ENCODE assay signal across 31 cellular contexts in the genomic region with DNA sequence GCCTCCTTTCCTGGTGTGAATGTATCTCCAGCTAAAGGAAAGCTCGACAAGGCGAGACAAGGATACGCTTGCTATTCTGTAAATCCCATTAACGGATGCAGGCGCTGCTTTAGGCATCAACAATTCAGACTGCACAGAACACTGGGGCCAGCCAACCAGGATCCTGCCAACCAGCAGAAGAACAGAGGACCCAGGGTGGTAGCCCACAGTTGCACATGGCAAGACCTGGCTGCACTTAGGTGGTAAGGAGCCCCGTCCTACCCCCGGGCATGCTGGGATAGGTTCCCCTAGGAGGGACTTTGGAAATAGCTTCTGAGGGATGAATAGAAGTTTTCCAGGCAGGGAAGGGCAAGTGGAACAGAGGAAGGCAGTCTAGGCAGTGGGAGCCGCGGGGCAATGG. TPM values are rescaled to one million over a fixed set of nuclear protein-coding genes. Genes with fewer than 3 reads are reported as not detected.
DNase-seq lines count a peak whose midpoint lies in the region; ATAC-seq and TF ChIP-seq lines count a peak whose summit lies in the region.
"Had no signal": no experiment of that assay in that cellular context is flagged by ENCODE, and none has a peak within 500 bp of the region (broad histone marks: within the 10 kb centered on the region; RNA-seq: fewer than 3 reads in every experiment).

No MANE protein-coding gene starts in this region.

- no peak overlapping the region for H3K27ac ChIP-seq in sigmoid colon
- H3K27ac ChIP-seq: heart left ventricle, tibial artery had no signal

- no peak overlapping the region for H3K4me3 Mint-ChIP-seq in activated T-cell treated with anti-CD3 and anti-CD28 coated beads, Interleukin-2, amount 50 U/mL, for 4 hours
- no peak overlapping the region for H3K4me3 Mint-ChIP-seq in brain
- no peak overlapping the region for H3K4me3 Mint-ChIP-seq in stimulated activated naive CD8-positive, alpha-beta T cell treated with anti-CD3 and anti-CD28 coated beads, Interleukin-15, amount 100 ng/mL, for 72 hours
- H3K4me3 Mint-ChIP-seq: activated CD4-positive, alpha-beta T cell treated with anti-CD3 and anti-CD28 coated beads, Interleukin-2, amount 10 ng/mL, durations not matched to agents 24 days and 14 days; activated T-cell treated with anti-CD3 and anti-CD28 coated beads, Interleukin-2, amount 50 U/mL, for 24 hours; CD4-positive, CD25-positive, alpha-beta regulatory T cell; effector memory CD8-positive, alpha-beta T cell; neural crest cell; T-helper 2 cell treated with Interferon-gamma antibody and Interleukin-4, amounts not matched to agents 5 μg/mL and 100 μg/mL, for 36 hours had no signal

- H3K4me1 ChIP-seq in sigmoid colon: peaks cover 0 to 32% (median 24%) of the 10 kb centered on the region in 4 donors
- H3K4me1 ChIP-seq: heart left ventricle had no signal

- TF ChIP-seq POLR2A in sigmoid colon (IDR thresholded peaks at IDR 0.05): no peak

- no peaks in the 10 kb centered on the region for H3K36me3 ChIP-seq in sigmoid colon
- H3K36me3 ChIP-seq: heart left ventricle, tibial artery had no signal

- intact Hi-C loops in sigmoid colon (cut with DNase I): no loop called here

- H3K9me3 ChIP-seq in sigmoid colon: peaks cover 0 to 2% (median under 1%) of the 10 kb centered on the region in 4 donors

- no peaks in the 10 kb centered on the region for H3K27me3 ChIP-seq in sigmoid colon
- H3K27me3 ChIP-seq: heart left ventricle, tibial artery had no signal

- WGBS in sigmoid colon, 2 donors: 83% methylated on average over 9 of the region's 9 CpGs

- no peak for TF ChIP-seq EP300 in sigmoid colon (IDR thresholded peaks at IDR 0.05)

- ATAC-seq in activated T-cell treated with anti-CD3 and anti-CD28 coated beads, Interleukin-2, amount 50 U/mL, for 4 hours: no peak
- peak; percentile 15 for ATAC-seq in GM19467 (IDR thresholded peaks at IDR 0.05; ENCODE audit: unreplicated experiment)
- no peak for ATAC-seq in stimulated activated naive CD8-positive, alpha-beta T cell treated with anti-CD3 and anti-CD28 coated beads, Interleukin-15, amount 100 ng/mL, for 72 hours
- ATAC-seq: effector memory CD8-positive, alpha-beta T cell; esophagus mucosa; heart left ventricle; stimulated activated naive CD8-positive, alpha-beta T cell treated with anti-CD3 and anti-CD28 coated beads, Interleukin-15, Interleukin-2, amounts not matched to agents 100 U/mL and 50 U/mL, for 24 hours had no signal

- H3K36me3 Mint-ChIP-seq in activated T-cell treated with anti-CD3 and anti-CD28 coated beads, Interleukin-2, amount 50 U/mL, for 4 hours (ENCODE audit: insufficient read depth): no peaks in the 10 kb centered on the region
- H3K36me3 Mint-ChIP-seq in brain: peaks cover 7% of the 10 kb centered on the region

- TF ChIP-seq CTCF in brain (conservative IDR thresholded peaks at IDR 0.05): no peak
- no peak for TF ChIP-seq CTCF in sigmoid colon (IDR thresholded peaks at IDR 0.05)

- no peak overlapping the region for H3K4me3 ChIP-seq in sigmoid colon
- H3K4me3 ChIP-seq: heart left ventricle, tibial artery had no signal

- peak overlapping the region in 4 of 5 experiments; percentile 9 to 76 (median 29) for H3K27ac Mint-ChIP-seq in brain
- no peak overlapping the region for H3K27ac Mint-ChIP-seq in stimulated activated naive CD8-positive, alpha-beta T cell treated with anti-CD3 and anti-CD28 coated beads, Interleukin-15, amount 100 ng/mL, for 72 hours
- H3K27ac Mint-ChIP-seq: activated CD4-positive, alpha-beta T cell treated with anti-CD3 and anti-CD28 coated beads, Interleukin-2, amount 10 ng/mL, durations not matched to agents 24 days and 14 days; activated T-cell treated with anti-CD3 and anti-CD28 coated beads, Interleukin-2, amount 50 U/mL, for 24 hours; CD4-positive, CD25-positive, alpha-beta regulatory T cell; effector memory CD8-positive, alpha-beta T cell; T-helper 2 cell treated with Interferon-gamma antibody and Interleukin-4, amounts not matched to agents 5 μg/mL and 100 μg/mL, for 36 hours had no signal

- peaks cover 12% of the 10 kb centered on the region for H3K9me3 Mint-ChIP-seq in activated T-cell treated with anti-CD3 and anti-CD28 coated beads, Interleukin-2, amount 50 U/mL, for 4 hours
- peaks cover 1 to 15% (median 11%) of the 10 kb centered on the region in 5 experiments for H3K9me3 Mint-ChIP-seq in brain
- peaks cover 15 to 24% of the 10 kb centered on the region in 2 donors for H3K9me3 Mint-ChIP-seq in stimulated activated naive CD8-positive, alpha-beta T cell treated with anti-CD3 and anti-CD28 coated beads, Interleukin-15, amount 100 ng/mL, for 72 hours

- H3K27me3 Mint-ChIP-seq in activated T-cell treated with anti-CD3 and anti-CD28 coated beads, Interleukin-2, amount 50 U/mL, for 4 hours (ENCODE audit: low read depth): peaks cover 17% of the 10 kb centered on the region
- peaks cover 4% of the 10 kb centered on the region for H3K27me3 Mint-ChIP-seq in brain
- peaks cover 30% of the 10 kb centered on the region for H3K27me3 Mint-ChIP-seq in stimulated activated naive CD8-positive, alpha-beta T cell treated with anti-CD3 and anti-CD28 coated beads, Interleukin-15, amount 100 ng/mL, for 72 hours

- H3K4me1 Mint-ChIP-seq in activated T-cell treated with anti-CD3 and anti-CD28 coated beads, Interleukin-2, amount 50 U/mL, for 4 hours (ENCODE audit: low read depth): no peaks in the 10 kb centered on the region
- H3K4me1 Mint-ChIP-seq in brain: peaks cover 53% of the 10 kb centered on the region
- no peaks in the 10 kb centered on the region for H3K4me1 Mint-ChIP-seq in stimulated activated naive CD8-positive, alpha-beta T cell treated with anti-CD3 and anti-CD28 coated beads, Interleukin-15, amount 100 ng/mL, for 72 hours
- H3K4me1 Mint-ChIP-seq: activated CD4-positive, alpha-beta T cell treated with anti-CD3 and anti-CD28 coated beads, Interleukin-2, amount 10 ng/mL, durations not matched to agents 24 days and 14 days; CD4-positive, CD25-positive, alpha-beta regulatory T cell; neural crest cell had no signal

- peak; percentile 4 for DNase-seq in activated T-cell treated with anti-CD3 and anti-CD28 coated beads, Interleukin-2, amount 50 U/mL, for 1 hour
- DNase-seq in activated T-cell treated with anti-CD3 and anti-CD28 coated beads, Interleukin-2, amount 50 U/mL, for 4 hours: no peak
- DNase-seq in sigmoid colon: peak; percentile 44
- no peak for DNase-seq in stimulated activated naive CD8-positive, alpha-beta T cell treated with anti-CD3 and anti-CD28 coated beads, Interleukin-15, amount 100 ng/mL, for 72 hours
- no peak for DNase-seq in NCI-H128 (lab: John Stamatoyannopoulos, UW; ENCODE audit: unreplicated experiment)
- no peak for DNase-seq in foreskin melanocyte
- DNase-seq: activated CD4-positive, alpha-beta T cell treated with anti-CD3 and anti-CD28 coated beads, Interleukin-2, amount 10 ng/mL, durations not matched to agents 24 days and 14 days; activated naive CD4-positive, alpha-beta T cell treated with Interleukin-2 at 50 U/mL for 16 hours; activated T-cell treated with anti-CD3 and anti-CD28 coated beads, Interleukin-2, amount 50 U/mL, for 24 hours; amygdala; CD4-positive, CD25-positive, alpha-beta regulatory T cell; cortex of kidney; effector memory CD8-positive, alpha-beta T cell; EL; foreskin fibroblast; H9; NCI-H1092; NCI-H187 treated with DMSO at 0.1 percent for 48 hours; NCI-H2227 treated with DMSO at 0.1 percent for 48 hours; NCI-H69; stimulated activated naive CD8-positive, alpha-beta T cell treated with anti-CD3 and anti-CD28 coated beads, Interleukin-15, Interleukin-2, amounts not matched to agents 100 U/mL and 50 U/mL, for 24 hours had no signal

RNA-seq across cellular contexts. Expression of a gene that starts 20.7 kb away (rescaled TPM):
- not detected for total RNA-seq in activated T-cell treated with anti-CD3 and anti-CD28 coated beads, Interleukin-2, amount 50 U/mL, for 4 hours
- polyA plus RNA-seq in brain (ENCODE audit: insufficient read depth, low read depth, low replicate concordance) (not detected), sigmoid colon (under 1 TPM in 1 of 3 donors, not detected in 2; 0.01 TPM)
- not detected for total RNA-seq in sigmoid colon
- total RNA-seq: A172; activated CD4-positive, alpha-beta T cell treated with anti-CD3 and anti-CD28 coated beads, Interleukin-2, amount 10 ng/mL, durations not matched to agents 24 days and 14 days; activated CD8-positive, alpha-beta memory T cell treated with anti-CD3 and anti-CD28 coated beads for 36 hours; CD4-positive, CD25-positive, alpha-beta regulatory T cell; esophagus mucosa; HT-29; neural crest cell had no signal
- polyA plus RNA-seq: CD4-positive, CD25-positive, alpha-beta regulatory T cell; heart left ventricle had no signal

Comparison
In these comparisons a context has a peak if more than half of its experiments do, and no peak if none do; other contexts are left out.
1. DNase-seq: peak in activated T-cell treated with anti-CD3 and anti-CD28 coated beads, Interleukin-2, amount 50 U/mL, for 1 hour (single experiment) and sigmoid colon (single experiment); none in activated T-cell treated with anti-CD3 and anti-CD28 coated beads, Interleukin-2, amount 50 U/mL, for 4 hours (single experiment), stimulated activated naive CD8-positive, alpha-beta T cell treated with anti-CD3 and anti-CD28 coated beads, Interleukin-15, amount 100 ng/mL, for 72 hours (0 of 2), NCI-H128 (single experiment) and foreskin melanocyte (single experiment).
2. H3K27ac Mint-ChIP-seq: peak in brain (4 of 5); none in stimulated activated naive CD8-positive, alpha-beta T cell treated with anti-CD3 and anti-CD28 coated beads, Interleukin-15, amount 100 ng/mL, for 72 hours (0 of 2).